ENCODE assay signal across 8 cellular contexts in the genomic region with DNA sequence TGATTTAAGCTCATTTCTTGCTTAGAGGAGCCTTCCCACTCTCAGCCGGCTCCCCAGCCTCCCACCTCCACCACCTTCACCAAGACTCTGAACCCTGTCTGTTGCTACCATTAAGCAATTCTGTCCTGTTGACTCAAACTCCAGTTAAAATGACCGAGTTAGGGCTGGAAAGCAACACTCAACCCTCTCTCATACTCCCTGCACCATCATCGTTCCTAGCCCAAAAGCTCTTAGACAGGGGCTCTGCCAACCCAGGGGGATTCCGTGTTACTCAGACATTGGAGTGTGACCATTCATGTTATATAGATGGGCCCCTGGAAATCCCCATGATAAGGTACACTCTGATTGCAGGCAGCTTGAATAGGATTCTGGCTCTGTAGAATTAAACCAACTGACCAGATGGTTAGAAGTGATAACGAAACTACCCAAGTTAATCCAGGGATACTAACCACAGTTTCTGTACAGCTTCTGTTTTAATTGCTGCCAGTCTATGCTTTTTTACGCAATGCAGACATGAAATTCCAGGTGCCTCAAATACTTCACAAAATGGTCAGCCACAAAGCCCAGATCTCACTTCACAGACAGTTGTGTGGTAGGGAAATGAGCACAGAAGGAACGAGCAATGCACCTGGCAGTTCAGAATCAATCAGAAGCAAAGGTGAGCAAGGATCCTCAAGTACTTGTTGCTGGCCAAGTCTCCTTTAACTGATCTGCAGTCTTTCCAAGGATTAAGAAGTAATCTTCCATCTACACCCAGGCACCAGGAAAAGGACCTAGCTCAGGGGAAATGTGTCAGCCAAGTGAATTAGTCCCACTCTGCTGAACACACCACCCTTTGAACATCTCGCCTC. TPM values are rescaled to one million over a fixed set of nuclear protein-coding genes. Genes with fewer than 3 reads are reported as not detected.
A peak's percentile ranks its signal among the peaks of the same experiment; 100 is the strongest.
DNase-seq lines count a peak whose midpoint lies in the region; ATAC-seq and TF ChIP-seq lines count a peak whose summit lies in the region.

No MANE protein-coding gene starts in this region.

- WGBS in heart left ventricle, 4 donors, result 63 to 72% (median 67%) methylated on average over 8 of the region's 8 CpGs
- WGBS in IMR-90 (ENCODE audit: extremely low coverage in 2 of 2, insufficient read length in 1 of 2), 2 experiments, result no CpG with 5 or more reads among the region's 8 CpGs

- H2BK20ac ChIP-seq in IMR-90 (ENCODE audit: low read depth, low read length), result no peak overlapping the region

- no peak overlapping the region for H3K23ac ChIP-seq in IMR-90 (ENCODE audit: low read depth, low read length)

- H3K4me2 ChIP-seq in IMR-90 (ENCODE audit: low read depth, low read length), result peak overlapping the region; percentile 92
- H3K4me2 ChIP-seq in PC-3 (ENCODE audit: low read length), result no peak overlapping the region

- intact Hi-C loops in heart left ventricle (cut with DNase I), result loop anchor here in 2 of 10 donors (10.0 kb wide), 2 partner anchors 602 to 612 kb away; no protein-coding TSS in a partner anchor
- intact Hi-C loops in left ventricle myocardium superior (cut with micrococcal nuclease), result no loop called here
- intact Hi-C loops in IMR-90 (cut with micrococcal nuclease), result no loop called here
- intact Hi-C loops in gastrocnemius medialis (cut with DNase I; ENCODE audit: low total_unique reads), result no loop called here
- intact Hi-C loops in PC-3 (cut with micrococcal nuclease), result no loop called here

- H3K4me1 ChIP-seq in heart left ventricle, result peaks cover 0 to 30% (median 8%) of the 10 kb centered on the region in 12 donors
- H3K4me1 ChIP-seq in IMR-90 (ENCODE audit: control insufficient read depth, insufficient read depth, low read length), result peaks cover 8% of the 10 kb centered on the region; the same call in 1 of the 2 replicates
- peaks cover 4 to 24% of the 10 kb centered on the region in 2 donors for H3K4me1 ChIP-seq in gastrocnemius medialis
- 0 out of 2 replicates have a peak, but pooled peaks cover 9% of the 10 kb centered on the region for H3K4me1 ChIP-seq in PC-3 (ENCODE audit: insufficient read depth, low read length)

- no peaks in the 10 kb centered on the region; the same call in 1 of the 2 replicates for H3K9me1 ChIP-seq in IMR-90 (ENCODE audit: insufficient read depth, low read length)

- dilution Hi-C loops in IMR-90 (cut with HindIII; ENCODE audit: low sequenced_read_pairs, unreplicated experiment), result no loop called here

- no peak overlapping the region for H3K56ac ChIP-seq in IMR-90 (ENCODE audit: extremely low read depth, insufficient read depth, low read length)

- H3F3A ChIP-seq in PC-3 (ENCODE audit: low read length, unreplicated experiment), result no peaks in the 10 kb centered on the region

- H3K79me2 ChIP-seq in PC-3 (ENCODE audit: low read length), result no peaks in the 10 kb centered on the region

- no peak overlapping the region for H2BK15ac ChIP-seq in IMR-90 (ENCODE audit: low read depth, low read length)

- H2BK5ac ChIP-seq in IMR-90 (ENCODE audit: low read depth, low read length, poor library complexity, severe bottlenecking), result no peak overlapping the region

- H3K4ac ChIP-seq in IMR-90 (ENCODE audit: low read depth, low read length), result no peak overlapping the region

- H3K27ac ChIP-seq in heart left ventricle, result peak overlapping the region in 1 of 12 donors; percentile 18
- H3K27ac ChIP-seq in IMR-90 (ENCODE audit: insufficient read depth, low read length), result no peak overlapping the region
- peak overlapping the region in 3 of 4 donors; percentile 41 to 64 (median 60) for H3K27ac ChIP-seq in gastrocnemius medialis
- no peak overlapping the region for H3K27ac ChIP-seq in PC-3 (ENCODE audit: low read length)

- no peak for TF ChIP-seq POLR2A in heart left ventricle (IDR thresholded peaks at IDR 0.05)
- TF ChIP-seq POLR2A in IMR-90 (IDR thresholded peaks at IDR 0.05; ENCODE audit: low read depth, low read length), result no peak
- TF ChIP-seq POLR2A in gastrocnemius medialis (IDR thresholded peaks at IDR 0.05), result no peak

- H4K8ac ChIP-seq in IMR-90 (ENCODE audit: low read depth in 2 of 2, low read length in 2 of 2), result no peak overlapping the region

- no peak overlapping the region for H4K5ac ChIP-seq in IMR-90 (ENCODE audit: low read depth, low read length)

- H2AFZ ChIP-seq in IMR-90 (replicated peaks; ENCODE audit: low read length, poor library complexity), result no peak overlapping the region
- no peak overlapping the region for H2AFZ ChIP-seq in PC-3 (ENCODE audit: low read length)

- BruUV-seq in IMR-90 (replicated peaks; lab: Mats Ljungman, UMichigan), result no TSS peak
- BruUV-seq in PC-3 (replicated peaks; lab: Mats Ljungman, UMichigan), result no TSS peak

- H2BK120ac ChIP-seq in IMR-90 (ENCODE audit: low read depth, low read length), result no peak overlapping the region

- H3K9me3 ChIP-seq in heart left ventricle (no peaks in the 10 kb centered on the region), IMR-90 (ENCODE audit: control insufficient read depth, insufficient read depth, low read length) (peaks cover 2% of the 10 kb centered on the region; the same call in 1 of the 2 replicates), gastrocnemius medialis (no peaks in the 10 kb centered on the region), PC-3 (ENCODE audit: low read length) (no peaks in the 10 kb centered on the region)

- H2AK9ac ChIP-seq in IMR-90 (replicated peaks; ENCODE audit: low read depth, low read length, poor library complexity), result no peak overlapping the region

- H2AK5ac ChIP-seq in IMR-90 (ENCODE audit: low read depth, low read length), result no peak overlapping the region

- H4K91ac ChIP-seq in IMR-90 (ENCODE audit: insufficient read depth, low read depth, low read length), result no peak overlapping the region

- no peaks in the 10 kb centered on the region for H3K79me1 ChIP-seq in IMR-90 (ENCODE audit: low read depth in 1 of 2, low read length in 2 of 2)

- TF ChIP-seq RAD21 in IMR-90 (IDR thresholded peaks at IDR 0.05; ENCODE audit: low read length), result no peak

- DNase-seq in heart left ventricle (no peak), left ventricle myocardium superior (no peak), IMR-90 (no peak), cerebellar cortex (ENCODE audit: low spot score) (peak; percentile 73), gastrocnemius medialis (no peak), PC-3 (no peak), H4 (ENCODE audit: low spot score) (no peak), middle frontal gyrus (ENCODE audit: extremely low spot score, low spot score) (no peak)

- 0 out of 2 replicates have a peak, but pooled peaks cover 3% of the 10 kb centered on the region for H4K20me1 ChIP-seq in IMR-90 (ENCODE audit: insufficient read depth, low read length)
- no peaks in the 10 kb centered on the region for H4K20me1 ChIP-seq in PC-3 (ENCODE audit: low read length)

- in situ Hi-C loops in IMR-90 (cut with MboI; ENCODE audit: low sequenced_read_pairs), result no loop called here
- in situ Hi-C loops in gastrocnemius medialis (cut with MboI; ENCODE audit: low sequenced_read_pairs in 4 of 4), result loop anchor here (25.0 kb wide), 2 partner anchors 430 to 605 kb away; no protein-coding TSS in a partner anchor

- POLR2A ChIA-PET in IMR-90 (lab: Charles Lee; ENCODE audit: unreplicated experiment) (no interaction called here), PC-3 (lab: Charles Lee; ENCODE audit: unreplicated experiment) (no interaction called here)

- H3K14ac ChIP-seq in IMR-90 (replicated peaks; ENCODE audit: low read depth, low read length), result no peak overlapping the region

- ATAC-seq in heart left ventricle, result no peak
- no peak for ATAC-seq in left ventricle myocardium superior
- no peak for ATAC-seq in IMR-90 (ENCODE audit: low read depth)
- ATAC-seq in gastrocnemius medialis, result no peak
- ATAC-seq in PC-3, result no peak

- TF ChIP-seq CTCF in heart left ventricle (IDR thresholded peaks at IDR 0.05), result no peak
- no peak for TF ChIP-seq CTCF in IMR-90 (conservative IDR thresholded peaks at IDR 0.05; ENCODE audit: low read depth, low read length)
- TF ChIP-seq CTCF in gastrocnemius medialis (IDR thresholded peaks at IDR 0.05 in 4 of 5, conservative IDR thresholded peaks at IDR 0.05 in 1 of 5), result no peak
- TF ChIP-seq CTCF in PC-3 (conservative IDR thresholded peaks at IDR 0.05; ENCODE audit: low read depth, low read length), result no peak

- CTCF ChIA-PET in IMR-90 (lab: Yijun Ruan, JAX) (no interaction called here), PC-3 (lab: Charles Lee) (no interaction called here)

- H3K18ac ChIP-seq in IMR-90 (ENCODE audit: low read depth, low read length), result no peak overlapping the region

- H3K4me3 ChIP-seq in heart left ventricle (peak overlapping the region in 8 of 12 donors; percentile 47 to 65 (median 58)), IMR-90 (ENCODE audit: insufficient read depth, low read depth, low read length) (no peak overlapping the region), gastrocnemius medialis (peak overlapping the region; percentile 51 to 64 (median 54)), PC-3 (ENCODE audit: low read length) (no peak overlapping the region)

- H3K27me3 ChIP-seq in heart left ventricle, result peaks cover 7 to 73% (median 31%) of the 10 kb centered on the region in 9 donors
- peaks cover 61% of the 10 kb centered on the region for H3K27me3 ChIP-seq in IMR-90 (ENCODE audit: control insufficient read depth, insufficient read depth, low read length)
- H3K27me3 ChIP-seq in gastrocnemius medialis, result peaks cover 37 to 53% (median 44%) of the 10 kb centered on the region in 3 donors
- peaks cover 54% of the 10 kb centered on the region for H3K27me3 ChIP-seq in PC-3 (ENCODE audit: low read length)

- no peak overlapping the region for H3K9ac ChIP-seq in IMR-90 (ENCODE audit: low read depth, low read length)
- H3K9ac ChIP-seq in PC-3 (ENCODE audit: low read length), result no peak overlapping the region

- H3K9me2 ChIP-seq in PC-3 (replicated peaks; ENCODE audit: low read length), result 0 out of 2 replicates have a peak, but pooled peaks cover 8% of the 10 kb centered on the region

- H3K36me3 ChIP-seq in heart left ventricle (no peaks in the 10 kb centered on the region), IMR-90 (ENCODE audit: control insufficient read depth, insufficient read depth, low read length) (no peaks in the 10 kb centered on the region), gastrocnemius medialis (no peaks in the 10 kb centered on the region), PC-3 (ENCODE audit: low read depth, low read length) (no peaks in the 10 kb centered on the region)

RNA-seq across cellular contexts. Expression of gene SSTR2, which starts 2.1 kb away (rescaled TPM):
- total RNA-seq in heart left ventricle (1 to 10 TPM in 3 of 9 donors, under 1 TPM in 6; 0.09 to 2.4 (median 0.23) TPM), left ventricle myocardium superior (0.74 TPM), IMR-90 (2012; rRNA removed) (not detected in 2 replicates), gastrocnemius medialis (1 to 10 TPM in 2 of 4 donors, under 1 TPM in 2; 0.31 to 2.3 (median 0.82) TPM), PC-3 (2014; rRNA removed) (not detected in 2 replicates)
- polyA plus RNA-seq in heart left ventricle (under 1 TPM; 0.12 to 0.27 TPM), IMR-90 (2012; rRNA removed) (under 0.01 TPM in 1 of 2 replicates, not detected in the other)
- polyA plus RNA-seq in IMR-90 (2012; cell fraction: cytosol; rRNA removed), result 0.02 TPM in 1 of 2 replicates, not detected in the other
- polyA plus RNA-seq in IMR-90 (2012; cell fraction: nucleus; rRNA removed; ENCODE audit: low replicate concordance), result 0.01 and 0.11 TPM in 2 replicates
- total RNA-seq in H4 (2014; rRNA removed; shearing (Covaris generic)), result 0.06 and 0.55 TPM in 2 replicates

RNA-seq across cellular contexts. Expression of gene COG1, which starts 25.9 kb away (rescaled TPM):
- total RNA-seq in heart left ventricle (10 to 100 TPM; 38.4 to 65.6 (median 55.1) TPM), left ventricle myocardium superior (58.2 TPM), IMR-90 (2012; rRNA removed) (14.4 and 18.3 TPM in 2 replicates), gastrocnemius medialis (10 to 100 TPM; 21.2 to 34.7 (median 26.7) TPM), PC-3 (2014; rRNA removed) (24.1 and 31.6 TPM in 2 replicates)
- polyA plus RNA-seq in heart left ventricle (10 to 100 TPM; 20.2 to 78.7 TPM), IMR-90 (2012; rRNA removed) (35.1 and 40.2 TPM in 2 replicates)
- 15.0 and 15.4 TPM in 2 replicates for polyA plus RNA-seq in IMR-90 (2012; cell fraction: cytosol; rRNA removed)
- 85.9 and 135 TPM in 2 replicates for polyA plus RNA-seq in IMR-90 (2012; cell fraction: nucleus; rRNA removed; ENCODE audit: low replicate concordance)
- total RNA-seq in H4 (2014; rRNA removed; shearing (Covaris generic)), result 18.6 and 18.8 TPM in 2 replicates

Comparison
In these comparisons a context has a peak if more than half of its experiments do, and no peak if none do; other contexts are left out.
1. H3K27ac ChIP-seq: peak in gastrocnemius medialis (3 of 4); none in IMR-90 (single experiment) and PC-3 (single experiment).
2. H3K4me3 ChIP-seq: peak in heart left ventricle (8 of 12) and gastrocnemius medialis (4 of 4); none in IMR-90 (single experiment) and PC-3 (single experiment).